26 cellular contexts compared by ENCODE assay signal in the genomic region with DNA sequence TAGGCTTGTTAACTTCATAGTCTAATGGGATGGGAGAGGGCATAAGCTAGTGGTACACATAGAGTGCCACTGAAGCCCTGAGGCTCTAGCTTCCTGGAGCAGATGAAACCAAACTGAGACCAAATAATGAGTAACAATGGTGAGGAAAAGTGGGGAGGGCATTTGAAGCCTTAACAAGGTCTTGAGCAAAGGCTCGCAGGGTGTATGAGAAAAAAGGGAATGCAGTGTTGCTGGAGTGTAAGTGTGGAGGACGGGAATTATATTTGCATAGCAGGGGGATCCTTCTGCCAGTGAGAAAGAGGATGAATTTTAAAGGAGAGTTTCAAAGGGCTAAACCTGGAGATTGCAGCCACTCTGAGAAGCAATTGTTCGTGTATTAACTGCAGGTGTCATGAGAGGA.
"Had no signal": no experiment of that assay in that cellular context is flagged by ENCODE, and none has a peak within 500 bp of the region (broad histone marks: within the 10 kb centered on the region; RNA-seq: fewer than 3 reads in every experiment).

No MANE protein-coding gene starts in this region.

- H3K9me3 Mint-ChIP-seq: mesothelial cell of epicardium; natural killer cell; stimulated activated memory B cell treated with anti-CD40 and anti-IgM and Interleukin-4, amounts not matched to agents 10 μg/mL and 1 μg/mL and 100 μg/mL, for 72 hours; stimulated activated naive CD8-positive, alpha-beta T cell treated with anti-CD3 and anti-CD28 coated beads, Interleukin-15, amount 100 ng/mL, for 72 hours; type B pancreatic cell had no signal

- H3K4me1 Mint-ChIP-seq: mesothelial cell of epicardium had no signal

- H3K27ac ChIP-seq: left lung, ovary, right atrium auricular region, right lobe of liver, tibial nerve, uterus had no signal

- H3K27me3 ChIP-seq: left lung, ovary, right atrium auricular region, right lobe of liver, tibial nerve, uterus had no signal

- DNase-seq: immature natural killer cell; kidney; left colon; left lung; mesendoderm; naive B cell; natural killer cell; ovary; right lobe of liver; stimulated activated CD4-positive, alpha-beta T cell treated with anti-CD3 and anti-CD28 coated beads, Interleukin-1b, Interleukin-23, amount 100 ng/mL, for 48 hours; stimulated activated CD4-positive, alpha-beta T cell treated with anti-CD3 and anti-CD28 coated beads, Interleukin-2, amount 100 ng/mL, for 48 hours; stimulated activated CD4-positive, alpha-beta T cell treated with anti-CD3 and anti-CD28 coated beads, Interleukin-4, amount 100 ng/mL, for 4 hours; stimulated activated CD8-positive, alpha-beta memory T cell treated with anti-CD3 and anti-CD28 coated beads, Interleukin-4, amount 100 ng/mL, for 48 hours; stimulated activated naive CD4-positive, alpha-beta T cell treated with Interleukin-2 at 50 U/mL for 16 hours; stimulated activated naive CD8-positive, alpha-beta T cell treated with anti-CD3 and anti-CD28 coated beads, Interleukin-15, amount 100 ng/mL, for 72 hours; substantia nigra; uterus had no signal

- FAIRE-seq: islet of Langerhans, kidney had no signal

- H3K4me3 Mint-ChIP-seq: immature natural killer cell; mesothelial cell of epicardium; naive B cell; natural killer cell; stimulated activated memory B cell treated with anti-CD40 and anti-IgM and Interleukin-4, amounts not matched to agents 10 μg/mL and 1 μg/mL and 100 μg/mL, for 72 hours; stimulated activated naive CD8-positive, alpha-beta T cell treated with anti-CD3 and anti-CD28 coated beads, Interleukin-15, amount 100 ng/mL, for 72 hours; type B pancreatic cell had no signal

- H3K4me3 ChIP-seq: left lung, lung, ovary, right atrium auricular region, right lobe of liver, smooth muscle cell, tibial nerve, uterus had no signal

- H3K4me2 ChIP-seq: smooth muscle cell had no signal

- H3K9me3 ChIP-seq: left lung, ovary, right atrium auricular region, right lobe of liver, tibial nerve, uterus had no signal

- H3K4me1 ChIP-seq: left lung, right atrium auricular region, right lobe of liver, uterus had no signal

- H3K27ac Mint-ChIP-seq: immature natural killer cell; mesothelial cell of epicardium; naive B cell; natural killer cell; progenitor cell of endocrine pancreas; stimulated activated memory B cell treated with anti-CD40 and anti-IgM and Interleukin-4, amounts not matched to agents 10 μg/mL and 1 μg/mL and 100 μg/mL, for 72 hours; stimulated activated naive CD8-positive, alpha-beta T cell treated with anti-CD3 and anti-CD28 coated beads, Interleukin-15, amount 100 ng/mL, for 72 hours; type B pancreatic cell had no signal

- H3K36me3 ChIP-seq: left lung, ovary, right lobe of liver, uterus had no signal

- H3K27me3 Mint-ChIP-seq: progenitor cell of endocrine pancreas; stimulated activated memory B cell treated with anti-CD40 and anti-IgM and Interleukin-4, amounts not matched to agents 10 μg/mL and 1 μg/mL and 100 μg/mL, for 72 hours; type B pancreatic cell had no signal

- ATAC-seq: left colon; left lung; natural killer cell; right lobe of liver; stimulated activated memory B cell treated with anti-CD40 and anti-IgM and Interleukin-4, amounts not matched to agents 10 μg/mL and 1 μg/mL and 100 μg/mL, for 72 hours; stimulated activated naive CD8-positive, alpha-beta T cell treated with anti-CD3 and anti-CD28 coated beads, Interleukin-15, amount 100 ng/mL, for 72 hours had no signal

- H3K36me3 Mint-ChIP-seq: immature natural killer cell; mesothelial cell of epicardium; naive B cell; natural killer cell; stimulated activated memory B cell treated with anti-CD40 and anti-IgM and Interleukin-4, amounts not matched to agents 10 μg/mL and 1 μg/mL and 100 μg/mL, for 72 hours; type B pancreatic cell had no signal
